Comparison of ENCODE assay signal across 12 cellular contexts in genomic region chr4:185559913-185560281, GRCh38. TPM values are rescaled to one million over a fixed set of nuclear protein-coding genes. Genes with fewer than 3 reads are reported as not detected.
A peak's percentile ranks its signal among the peaks of the same experiment; 100 is the strongest.
DNase-seq lines count a peak whose midpoint lies in the region; ATAC-seq, FAIRE-seq and TF ChIP-seq lines count a peak whose summit lies in the region.
"Had no signal": no experiment of that assay in that cellular context is flagged by ENCODE, and none has a peak within 500 bp of the region (broad histone marks: within the 10 kb centered on the region; RNA-seq: fewer than 3 reads in every experiment).

No MANE protein-coding gene starts in this region.

- H3K4me3 ChIP-seq in GM12878 (no peak overlapping the region), tibial artery (no peak overlapping the region)
- H3K4me3 ChIP-seq: SK-N-MC had no signal

- intact Hi-C loops in GM12878 (cut with micrococcal nuclease; ENCODE audit: unreplicated experiment) (no loop called here), tibial artery (cut with DNase I; ENCODE audit: low total_unique reads) (no loop called here)

- no peaks in the 10 kb centered on the region for H3K79me2 ChIP-seq in GM12878 (ENCODE audit: control insufficient read depth, insufficient read depth, low read length)

- POLR2A ChIA-PET in GM12878 (lab: Charles Lee): interaction anchor here (0.6 kb wide), 1 partner anchor 368 kb away, joined by 3 read pairs; no protein-coding TSS in a partner anchor

- H3K4me1 ChIP-seq in GM12878 (ENCODE audit: control insufficient read depth, insufficient read depth, low read length) (no peaks in the 10 kb centered on the region; the same call in 1 of the 2 replicates), tibial artery (peaks cover 0 to 14% (median 12%) of the 10 kb centered on the region in 4 donors)

- TF ChIP-seq EP300 in GM12878 (IDR thresholded peaks at IDR 0.05; ENCODE audit: borderline replicate concordance in 1 of 2, control insufficient read depth in 1 of 2, low read depth in 2 of 2, low read length in 2 of 2): no peak

- peak; percentile 24; the same call in 2 of the 3 replicates for ATAC-seq in GM12878

- in situ Hi-C loops in GM12878 (cut with MboI): no loop called here

- H3K27ac ChIP-seq in GM12878 (ENCODE audit: control insufficient read depth, insufficient read depth) (no peak overlapping the region), tibial artery (peak overlapping the region; percentile 42 to 50)
- H3K27ac ChIP-seq: SK-N-MC had no signal

- H4K20me1 ChIP-seq in GM12878 (ENCODE audit: control insufficient read depth, insufficient read depth): no peaks in the 10 kb centered on the region

- SMC1A ChIA-PET in GM12878 (lab: Charles Lee; ENCODE audit: uncharacterized antibody, unreplicated experiment): interaction anchor here (1.0 kb wide), 1 partner anchor 84 kb away, joined by 6 read pairs; no protein-coding TSS in a partner anchor

- RAD21 ChIA-PET in GM12878 (lab: Charles Lee; ENCODE audit: unreplicated experiment): no interaction called here

- CTCF ChIA-PET in GM12878 (lab: Yijun Ruan, JAX): no interaction called here

- H3K9me3 ChIP-seq in GM12878 (replicated peaks; ENCODE audit: control insufficient read depth, insufficient read depth, low read length) (no peaks in the 10 kb centered on the region; the same call in 2 of the 3 replicates), tibial artery (no peaks in the 10 kb centered on the region)

- no peak for FAIRE-seq in GM12878 (lab: Jason Lieb, UNC)
- FAIRE-seq: A204.1 had no signal

- H3K36me3 ChIP-seq in GM12878 (ENCODE audit: control insufficient read depth in 2 of 2, insufficient read depth in 2 of 2, low read length in 1 of 2) (no peaks in the 10 kb centered on the region), tibial artery (no peaks in the 10 kb centered on the region)

- H2AFZ ChIP-seq in GM12878 (ENCODE audit: control insufficient read depth, low read depth, low read length): no peak overlapping the region

- H3K27me3 ChIP-seq in GM12878 (replicated peaks in 1 of 2; ENCODE audit: control insufficient read depth in 2 of 2, insufficient read depth in 2 of 2, low read length in 1 of 2) (no peaks in the 10 kb centered on the region), tibial artery (no peaks in the 10 kb centered on the region)

- no peak for TF ChIP-seq CTCF in GM12878 (IDR thresholded peaks at IDR 0.05 in 2 of 3, conservative IDR thresholded peaks at IDR 0.05 in 1 of 3; ENCODE audit: control insufficient read depth in 2 of 3, extremely low read depth in 1 of 3, insufficient read depth in 1 of 3, low read depth in 3 of 3, low read length in 3 of 3)
- no peak for TF ChIP-seq CTCF in tibial artery (IDR thresholded peaks at IDR 0.05)

- 26% methylated on average over 4 of the region's 4 CpGs for WGBS in GM12878 (ENCODE audit: insufficient coverage, insufficient replicate concordance, low lambda C conversion rate, missing lambda C conversion rate)

- DNase-seq in NCI-H2029 (lab: John Stamatoyannopoulos, UW) (peak; percentile 15), NCI-H2029 treated with DMSO at 0.1 percent for 48 hours (lab: John Stamatoyannopoulos, UW) (no peak), GM12878 (ENCODE audit: low read depth, low spot score) (no peak), iris pigment epithelial cell (ENCODE audit: low read depth) (peak; percentile 88), tibial artery (peak in 1 of 2 donors; percentile 80), cerebellar nuclear complex (lab: John Stamatoyannopoulos, UW) (no peak), NCI-H510A (lab: John Stamatoyannopoulos, UW) (no peak), NCI-H748 (lab: John Stamatoyannopoulos, UW; ENCODE audit: unreplicated experiment) (no peak)
- DNase-seq: Kasumi-1, occipital lobe had no signal

- no peak for TF ChIP-seq POLR2A in GM12878 (IDR thresholded peaks at IDR 0.05; ENCODE audit: low read depth, low read length)

- BruUV-seq in GM12878 (replicated peaks; lab: Mats Ljungman, UMichigan): no TSS peak

- no peak overlapping the region for H3K9ac ChIP-seq in GM12878 (ENCODE audit: control insufficient read depth, insufficient read depth, low read length)

- TF ChIP-seq RAD21 in GM12878 (IDR thresholded peaks at IDR 0.05; ENCODE audit: insufficient read depth, low read depth, low read length): no peak

- no peak overlapping the region for H3K4me2 ChIP-seq in GM12878 (ENCODE audit: control insufficient read depth, insufficient read depth)

TF ChIP-seq in GM12878, 131 proteins besides CTCF, POLR2A, EP300 and RAD21:
- TF ChIP-seq IRF3 (IDR thresholded peaks at IDR 0.05): no peak
- 0 out of 2 replicates have a peak, but pooled peaks have one; percentile 3 for TF ChIP-seq SPI1 (IDR thresholded peaks at IDR 0.05; ENCODE audit: borderline replicate concordance, insufficient read depth, low read depth, low read length)

RNA-seq across cellular contexts. Expression of gene PDLIM3, which starts 24.6 kb away (rescaled TPM):
- 1.8 and 3.8 TPM in 2 replicates for total RNA-seq in GM12878 (2013; cell fraction: nucleolus; rRNA removed)
- total RNA-seq in GM12878 (2014; rRNA removed): not detected in 2 replicates
- total RNA-seq in GM12878 (2014; rRNA removed; fragmentation: Illumina TruSeq; extraction: Trizol): not detected in 2 replicates
- not detected in 2 replicates for total RNA-seq in GM12878 (2021)
- polyA plus RNA-seq in GM12878 (2011; ENCODE audit: low read depth): 0.35 TPM
- polyA plus RNA-seq in GM12878 (2011; rRNA removed): 0.08 and 0.10 TPM in 2 replicates
- 0.10 and 0.12 TPM in 2 replicates for polyA plus RNA-seq in GM12878 (2011; cell fraction: cytosol; rRNA removed)
- polyA plus RNA-seq in GM12878 (2011; cell fraction: nucleus; rRNA removed): 0.21 TPM in 1 of 2 replicates, not detected in the other
- polyA plus RNA-seq in GM12878 (2012): 0.48 and 0.50 TPM in 2 replicates
- polyA plus RNA-seq in GM12878 (2014; fragmentation: Illumina TruSeq; extraction: Trizol): not detected in 2 replicates
- under 1 TPM in 1 of 2 experiments, not detected in 1; 0.04 TPM for polyA plus RNA-seq in GM12878 (2014; fragmentation: Nextera tagmentation; extraction: Ambion mirVana)
- polyA plus RNA-seq in GM12878 (2014; rRNA removed): not detected in 2 replicates
- polyA plus RNA-seq in GM12878 (2016; fragmentation: Nextera tagmentation; extraction: Ambion mirVana): under 1 TPM in 1 of 2 experiments, not detected in 1; 0.43 TPM
- polyA minus RNA-seq in GM12878 (2011; rRNA and poly(A)+ RNA removed): 0.10 and 0.15 TPM in 2 replicates
- not detected in 2 replicates for polyA minus RNA-seq in GM12878 (2011; cell fraction: cytosol; rRNA and poly(A)+ RNA removed)
- polyA minus RNA-seq in GM12878 (2011; cell fraction: nucleus; rRNA and poly(A)+ RNA removed): 0.60 TPM in 1 of 2 replicates, not detected in the other

Comparison
In these comparisons a context has a peak if more than half of its experiments do, and no peak if none do; other contexts are left out.
1. DNase-seq: peak in NCI-H2029 (single experiment) and iris pigment epithelial cell (single experiment); none in NCI-H2029 treated with DMSO at 0.1 percent for 48 hours (single experiment), GM12878 (single experiment), cerebellar nuclear complex (0 of 2), NCI-H510A (single experiment) and NCI-H748 (single experiment).